34 cellular contexts compared by ENCODE assay signal in the genomic region with DNA sequence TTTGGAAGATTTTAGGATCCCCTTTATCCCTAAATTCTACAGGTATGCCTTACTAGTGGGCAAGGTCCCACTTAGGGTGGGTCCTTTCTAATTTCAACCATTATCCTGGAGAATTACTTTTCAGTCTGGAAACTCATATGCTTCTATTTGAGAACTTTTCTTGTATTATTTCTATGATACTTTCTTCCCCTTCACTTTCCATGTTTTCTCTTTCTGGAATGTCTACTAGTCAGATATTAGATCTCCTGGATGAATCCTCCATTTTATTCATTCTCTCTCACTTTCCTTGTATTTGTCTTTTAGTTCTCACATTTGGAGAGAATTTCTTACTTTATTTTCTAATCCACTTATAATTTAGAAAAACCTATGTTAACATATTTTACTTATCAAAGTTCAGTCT.
"Had no signal": no experiment of that assay in that cellular context is flagged by ENCODE, and none has a peak within 500 bp of the region (broad histone marks: within the 10 kb centered on the region; RNA-seq: fewer than 3 reads in every experiment).

No MANE protein-coding gene starts in this region.

- H3K36me3 ChIP-seq: MG63 had no signal

- H3K9me3 ChIP-seq: MG63 had no signal

- H3K4me3 ChIP-seq: MG63 had no signal

- H3K27me3 ChIP-seq: MG63 had no signal

- DNase-seq: Karpas-422, Kasumi-1, MG63, MM.1S, MV-4-11, NCI-H1048, NCI-H1092, NCI-H1092 treated with DMSO at 0.1 percent for 48 hours, NCI-H1105, NCI-H1105 treated with DMSO at 0.1 percent for 48 hours, NCI-H1417, NCI-H1417 treated with DMSO at 0.1 percent for 48 hours, NCI-H1436, NCI-H1436 treated with DMSO at 0.1 percent for 48 hours, NCI-H146, NCI-H1694, NCI-H1694 treated with DMSO at 0.1 percent for 48 hours, NCI-H187, NCI-H187 treated with DMSO at 0.1 percent for 48 hours, NCI-H1930, NCI-H2029, NCI-H2029 treated with DMSO at 0.1 percent for 48 hours, NCI-H2081, NCI-H2081 treated with DMSO at 0.1 percent for 48 hours, NCI-H2107, NCI-H2171, NCI-H2171 treated with DMSO at 0.1 percent for 48 hours, NCI-H2227 treated with DMSO at 0.1 percent for 48 hours, NCI-H226, NCI-H345, NCI-H446, NCI-H446 treated with DMSO at 0.1 percent for 48 hours, NCI-H510A, NCI-H510A treated with DMSO at 0.1 percent for 48 hours had no signal
